In the genomic region with DNA sequence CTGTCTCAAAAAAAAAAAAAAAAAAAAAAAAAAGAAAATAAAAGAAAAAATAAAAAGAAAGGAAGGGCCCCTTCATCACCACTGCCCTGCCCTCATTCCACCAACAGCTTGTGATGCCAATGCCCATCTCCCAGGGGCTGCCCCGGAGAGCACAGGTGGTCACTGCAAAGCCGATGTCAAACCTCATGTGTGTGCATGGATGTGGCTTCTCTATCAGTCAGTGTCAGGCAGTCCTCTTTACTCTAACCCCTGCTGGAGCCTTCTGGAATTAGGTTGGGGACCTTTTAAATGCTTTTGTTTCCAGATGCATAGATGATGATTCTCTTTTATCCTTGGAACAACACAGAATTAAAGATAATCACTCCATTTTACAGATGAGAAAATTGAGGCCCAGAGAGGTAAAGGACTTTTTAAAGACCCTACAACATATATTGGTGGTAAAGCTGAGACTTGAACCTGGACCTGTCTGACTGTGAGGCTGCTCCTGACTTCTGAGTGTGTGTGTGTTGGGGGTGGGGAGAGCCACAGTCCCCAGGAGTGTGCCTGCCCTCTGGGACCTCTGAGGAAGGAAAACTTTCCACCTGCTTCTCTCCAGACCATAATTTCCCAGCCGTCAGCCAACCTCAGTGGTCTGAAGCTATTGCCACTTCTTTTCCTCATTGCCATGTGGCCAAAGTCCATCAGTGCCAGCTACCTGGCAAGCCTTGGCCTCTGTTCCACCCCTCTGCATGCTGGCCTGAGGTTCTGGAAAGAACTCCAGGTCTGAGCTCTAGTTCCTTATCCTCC, we compare ENCODE assay signal across 24 cellular contexts. TPM values are rescaled to one million over a fixed set of nuclear protein-coding genes. Genes with fewer than 3 reads are reported as not detected.
A peak's percentile ranks its signal among the peaks of the same experiment; 100 is the strongest.
DNase-seq lines count a peak whose midpoint lies in the region; ATAC-seq, FAIRE-seq and TF ChIP-seq lines count a peak whose summit lies in the region.
"Had no signal": no experiment of that assay in that cellular context is flagged by ENCODE, and none has a peak within 500 bp of the region (broad histone marks: within the 10 kb centered on the region; RNA-seq: fewer than 3 reads in every experiment).

No MANE protein-coding gene starts in this region.

- ATAC-seq in HepG2 (no peak), HG02885 (IDR thresholded peaks at IDR 0.05; ENCODE audit: poor library complexity, unreplicated experiment) (no peak)
- ATAC-seq: activated CD8-positive, alpha-beta T cell treated with anti-CD3 and anti-CD28 coated beads, Interleukin-2, amount 10 ng/mL, durations not matched to agents 7 days and 5 days had no signal

- no peaks in the 10 kb centered on the region for H4K20me1 ChIP-seq in HepG2 (ENCODE audit: insufficient read depth, low read length)
- H4K20me1 ChIP-seq: BLaER1 had no signal

- TF ChIP-seq EP300 in HepG2 (IDR thresholded peaks at IDR 0.05; ENCODE audit: low read depth in 2 of 2, low read length in 2 of 2) (no peak), HepG2 (CRISPR knock-in tag; IDR thresholded peaks at IDR 0.05; ENCODE audit: borderline replicate concordance) (no peak)

- BruUV-seq in HepG2 (replicated peaks; lab: Mats Ljungman, UMichigan) = no TSS peak

- H3K27me3 Mint-ChIP-seq in activated CD4-positive, alpha-beta memory T cell treated with anti-CD3 and anti-CD28 coated beads, Interleukin-2, amount 10 ng/mL, durations not matched to agents 7 days and 5 days = peaks cover 47% of the 10 kb centered on the region

- H3K27me3 ChIP-seq in liver (ENCODE audit: control insufficient read depth in 4 of 4, insufficient read depth in 4 of 4, low read length in 3 of 4) (no peaks in the 10 kb centered on the region), HepG2 (ENCODE audit: control insufficient read depth in 1 of 2, insufficient read depth in 2 of 2, low read length in 2 of 2) (peaks cover 4 to 34% of the 10 kb centered on the region in 2 experiments), mucosa of rectum (ENCODE audit: control insufficient read depth in 2 of 2, insufficient read depth in 2 of 2, low read length in 2 of 2) (peaks cover 0 to 3% of the 10 kb centered on the region in 2 donors)
- H3K27me3 ChIP-seq: BLaER1 had no signal

- H3K9me3 Mint-ChIP-seq in activated CD4-positive, alpha-beta memory T cell treated with anti-CD3 and anti-CD28 coated beads, Interleukin-2, amount 10 ng/mL, durations not matched to agents 7 days and 5 days = no peaks in the 10 kb centered on the region
- H3K9me3 Mint-ChIP-seq: activated naive CD4-positive, alpha-beta T cell treated with anti-CD3 and anti-CD28 coated beads, Interleukin-2, amount 10 ng/mL, durations not matched to agents 7 days and 5 days; activated T-cell treated with anti-CD3 and anti-CD28 coated beads, Interleukin-2, amount 50 U/mL, for 24 hours; stimulated activated naive CD8-positive, alpha-beta T cell treated with anti-CD3 and anti-CD28 coated beads, Interleukin-15, Interleukin-2, amounts not matched to agents 100 ng/mL and 50 ng/mL, for 24 hours had no signal

- no peak for TF ChIP-seq RAD21 in liver (IDR thresholded peaks at IDR 0.05)
- TF ChIP-seq RAD21 in HepG2 (CRISPR knock-in tag; IDR thresholded peaks at IDR 0.05) = no peak

- no peak for TF ChIP-seq CTCF in liver (IDR thresholded peaks at IDR 0.05; ENCODE audit: low read depth, low read length, missing input control)
- TF ChIP-seq CTCF in HepG2 (CRISPR knock-in tag; IDR thresholded peaks at IDR 0.05) = no peak

- H3K4me1 Mint-ChIP-seq in activated CD4-positive, alpha-beta memory T cell treated with anti-CD3 and anti-CD28 coated beads, Interleukin-2, amount 10 ng/mL, durations not matched to agents 7 days and 5 days = peaks cover 10% of the 10 kb centered on the region

- H3K9ac ChIP-seq in liver (ENCODE audit: low read depth in 1 of 2, low read length in 2 of 2) = no peak overlapping the region
- H3K9ac ChIP-seq in HepG2 (ENCODE audit: insufficient read depth, low read depth, low read length) = no peak overlapping the region
- peak overlapping the region in 1 of 2 donors; percentile 54 for H3K9ac ChIP-seq in mucosa of rectum (ENCODE audit: low read depth in 1 of 2, low read length in 2 of 2)
- H3K9ac ChIP-seq: BLaER1 had no signal

- WGBS in liver = 63% methylated on average over 3 of the region's 3 CpGs
- WGBS in HepG2 (ENCODE audit: low lambda C conversion rate) = 53% methylated on average over 3 of the region's 3 CpGs

- H3K9me3 ChIP-seq in liver (ENCODE audit: control insufficient read depth in 4 of 4, low read length in 3 of 4) (no peaks in the 10 kb centered on the region), HepG2 (ENCODE audit: low read length) (no peaks in the 10 kb centered on the region), mucosa of rectum (ENCODE audit: control insufficient read depth in 2 of 2, low read length in 2 of 2) (no peaks in the 10 kb centered on the region)
- H3K9me3 ChIP-seq: BLaER1, spleen, upper lobe of left lung had no signal

- intact Hi-C loops in HepG2 (cut with micrococcal nuclease; ENCODE audit: unreplicated experiment) = no loop called here

- FAIRE-seq in HepG2 (lab: Jason Lieb, UNC) = no peak
- FAIRE-seq: RCC 7860 had no signal

- no peaks in the 10 kb centered on the region for H3K79me2 ChIP-seq in HepG2 (ENCODE audit: insufficient read depth, low read length)

- in situ Hi-C loops in HepG2 (cut with HindIII; ENCODE audit: extremely low pct_ligation_motif_present, low pct_unique_long_range_greater_than_20kb) = no loop called here

- H3K27ac ChIP-seq in liver (ENCODE audit: low read depth in 1 of 2, low read length in 2 of 2) = no peak overlapping the region
- no peak overlapping the region for H3K27ac ChIP-seq in HepG2 (ENCODE audit: extremely low read length, insufficient read depth, low read length)
- H3K27ac ChIP-seq in mucosa of rectum (ENCODE audit: low read depth in 2 of 2, low read length in 2 of 2) = peak overlapping the region; percentile 91 to 93
- H3K27ac ChIP-seq: BLaER1, spleen, upper lobe of left lung had no signal

- H3K27ac Mint-ChIP-seq in activated CD4-positive, alpha-beta memory T cell treated with anti-CD3 and anti-CD28 coated beads, Interleukin-2, amount 10 ng/mL, durations not matched to agents 7 days and 5 days = no peak overlapping the region
- H3K27ac Mint-ChIP-seq: activated CD8-positive, alpha-beta T cell treated with anti-CD3 and anti-CD28 coated beads, Interleukin-2, amount 10 ng/mL, durations not matched to agents 7 days and 5 days; activated naive CD4-positive, alpha-beta T cell treated with anti-CD3 and anti-CD28 coated beads, Interleukin-2, amount 10 ng/mL, durations not matched to agents 7 days and 5 days; activated T-cell treated with anti-CD3 and anti-CD28 coated beads, Interleukin-2, amount 50 U/mL, for 24 hours had no signal

- H3K36me3 ChIP-seq in liver (ENCODE audit: control insufficient read depth in 4 of 4, insufficient read depth in 3 of 4, low read depth in 1 of 4, low read length in 3 of 4) (no peaks in the 10 kb centered on the region), HepG2 (replicated peaks in 1 of 2; ENCODE audit: control insufficient read depth in 1 of 2, insufficient read depth in 2 of 2, low read length in 2 of 2) (no peaks in the 10 kb centered on the region), mucosa of rectum (ENCODE audit: control insufficient read depth in 2 of 2, insufficient read depth in 2 of 2, low read length in 2 of 2) (no peaks in the 10 kb centered on the region)
- H3K36me3 ChIP-seq: BLaER1, spleen, upper lobe of left lung had no signal

- H3K36me3 Mint-ChIP-seq in activated CD4-positive, alpha-beta memory T cell treated with anti-CD3 and anti-CD28 coated beads, Interleukin-2, amount 10 ng/mL, durations not matched to agents 7 days and 5 days (ENCODE audit: low read depth) = no peaks in the 10 kb centered on the region
- H3K36me3 Mint-ChIP-seq: activated naive CD4-positive, alpha-beta T cell treated with anti-CD3 and anti-CD28 coated beads, Interleukin-2, amount 10 ng/mL, durations not matched to agents 7 days and 5 days had no signal

- H2AFZ ChIP-seq in HepG2 (ENCODE audit: low read length) = no peak overlapping the region

- CTCF ChIA-PET in HepG2 (lab: Yijun Ruan, JAX; ENCODE audit: low intra/inter-chr PET ratio, low total read pairs) = no interaction called here
- CTCF ChIA-PET in activated CD4-positive, alpha-beta memory T cell treated with anti-CD3 and anti-CD28 coated beads, Interleukin-2, amount 10 ng/mL, durations not matched to agents 7 days and 5 days (lab: Charles Lee) = interaction anchor here (1.1 kb wide), 1 partner anchor 12 kb away, joined by 4 read pairs; no protein-coding TSS in a partner anchor

- no peak overlapping the region for H3K4me3 Mint-ChIP-seq in activated CD4-positive, alpha-beta memory T cell treated with anti-CD3 and anti-CD28 coated beads, Interleukin-2, amount 10 ng/mL, durations not matched to agents 7 days and 5 days
- H3K4me3 Mint-ChIP-seq: activated CD8-positive, alpha-beta T cell treated with anti-CD3 and anti-CD28 coated beads, Interleukin-2, amount 10 ng/mL, durations not matched to agents 7 days and 5 days; activated naive CD4-positive, alpha-beta T cell treated with anti-CD3 and anti-CD28 coated beads, Interleukin-2, amount 10 ng/mL, durations not matched to agents 7 days and 5 days; activated T-cell treated with anti-CD3 and anti-CD28 coated beads, Interleukin-2, amount 50 U/mL, for 24 hours; stimulated activated naive CD8-positive, alpha-beta T cell treated with anti-CD3 and anti-CD28 coated beads, Interleukin-15, Interleukin-2, amounts not matched to agents 100 ng/mL and 50 ng/mL, for 24 hours had no signal

- H3K4me3 ChIP-seq in liver (ENCODE audit: low read depth in 1 of 3, low read length in 3 of 3) (no peak overlapping the region), HepG2 (replicated peaks in 1 of 3; ENCODE audit: insufficient read depth in 1 of 3, low read depth in 2 of 3, low read length in 3 of 3) (no peak overlapping the region), mucosa of rectum (ENCODE audit: low read length in 2 of 2) (peak overlapping the region; percentile 22 to 46)
- H3K4me3 ChIP-seq: BLaER1, spleen, upper lobe of left lung had no signal

- peaks cover 4 to 16% (median 11%) of the 10 kb centered on the region in 4 donors for H3K4me1 ChIP-seq in liver (ENCODE audit: control insufficient read depth in 4 of 4, insufficient read depth in 4 of 4, low read length in 3 of 4)
- H3K4me1 ChIP-seq in HepG2 (ENCODE audit: insufficient read depth, low read length) = 0 out of 2 replicates have a peak, but pooled peaks cover 7% of the 10 kb centered on the region
- peaks cover 23 to 52% of the 10 kb centered on the region in 2 donors for H3K4me1 ChIP-seq in mucosa of rectum (ENCODE audit: control insufficient read depth in 2 of 2, insufficient read depth in 2 of 2, low read length in 2 of 2)

- POLR2A ChIA-PET in HepG2 (lab: Yijun Ruan, JAX) = no interaction called here
- POLR2A ChIA-PET in activated CD4-positive, alpha-beta memory T cell treated with anti-CD3 and anti-CD28 coated beads, Interleukin-2, amount 10 ng/mL, durations not matched to agents 7 days and 5 days (lab: Charles Lee) = no interaction called here

- DNase-seq in HepG2 (ENCODE audit: low spot score) = no peak
- DNase-seq in cerebellar cortex (ENCODE audit: low spot score) = peak; percentile 84
- DNase-seq in activated CD4-positive, alpha-beta memory T cell treated with anti-CD3 and anti-CD28 coated beads, Interleukin-2, amount 10 ng/mL, durations not matched to agents 7 days and 5 days = no peak
- DNase-seq in effector CD4-positive, alpha-beta T cell = no peak
- no peak for DNase-seq in NCI-H146 treated with DMSO at 0.1 percent for 48 hours (lab: John Stamatoyannopoulos, UW; ENCODE audit: unreplicated experiment)
- DNase-seq: activated CD4-positive, CD25-positive, alpha-beta regulatory T cell; activated CD8-positive, alpha-beta T cell treated with anti-CD3 and anti-CD28 coated beads, Interleukin-2, amount 10 ng/mL, durations not matched to agents 7 days and 5 days; activated naive CD4-positive, alpha-beta T cell treated with anti-CD3 and anti-CD28 coated beads, Interleukin-2, amount 10 ng/mL, durations not matched to agents 7 days and 5 days; activated T-cell treated with anti-CD3 and anti-CD28 coated beads, Interleukin-2, amount 50 U/mL, for 24 hours; cerebellar nuclear complex; IMR-90; NCI-H187; NCI-H345; spleen; stimulated activated CD4-positive, alpha-beta T cell treated with anti-CD3 and anti-CD28 coated beads, Interleukin-4, amount 100 ng/mL, for 24 hours; upper lobe of left lung had no signal

- no peak for TF ChIP-seq POLR2A in HepG2 (IDR thresholded peaks at IDR 0.05; ENCODE audit: insufficient read depth in 1 of 2, low read depth in 2 of 2, low read length in 2 of 2)

- no peak overlapping the region for H3K4me2 ChIP-seq in HepG2 (ENCODE audit: low read depth, low read length)
- H3K4me2 ChIP-seq: BLaER1 had no signal

RNA-seq across cellular contexts. Expression of a gene that starts 3.0 kb away (rescaled TPM):
- total RNA-seq in liver (1 to 10 TPM in 1 of 2 donors, under 1 TPM in 1; 0.92 to 1.4 TPM), HepG2 (2016; rRNA removed; fragmentation: Illumina TruSeq; extraction: Trizol) (0.76 and 2.5 TPM in 2 replicates)
- polyA plus RNA-seq in liver (10 to 100 TPM in 1 of 2 donors, 1 to 10 TPM in 1; 3.8 to 10.9 TPM), HepG2 (2011; rRNA removed) (2.9 and 4.0 TPM in 2 replicates)
- total RNA-seq in HepG2 (2016; cell fraction: cytosol; rRNA removed; fragmentation: Illumina TruSeq; extraction: Trizol; ENCODE audit: low read depth) = 6.9 and 7.0 TPM in 2 replicates
- 0.83 and 1.3 TPM in 2 replicates for total RNA-seq in HepG2 (2016; cell fraction: insoluble cytoplasmic fraction; rRNA removed; fragmentation: Illumina TruSeq; extraction: Trizol)
- 5.0 and 5.4 TPM in 2 replicates for total RNA-seq in HepG2 (2016; cell fraction: membrane; rRNA removed; fragmentation: Illumina TruSeq; extraction: Trizol)
- 1.2 and 1.7 TPM in 2 replicates for total RNA-seq in HepG2 (2016; cell fraction: nucleus; rRNA removed; fragmentation: Illumina TruSeq; extraction: Trizol)
- polyA plus RNA-seq in HepG2 (2011; cell fraction: cytosol; rRNA removed) = 4.2 and 5.4 TPM in 2 replicates
- 2.7 and 3.1 TPM in 2 replicates for polyA plus RNA-seq in HepG2 (2011; cell fraction: nucleus; rRNA removed)
- 0.43 and 2.3 TPM in 2 replicates for polyA plus RNA-seq in HepG2 (2012)
- 9.6 and 9.8 TPM in 2 replicates for polyA plus RNA-seq in HepG2 (2016; cell fraction: cytosol; fragmentation: Illumina TruSeq; extraction: Trizol; ENCODE audit: low read depth)
- 1.0 and 1.1 TPM in 2 replicates for polyA plus RNA-seq in HepG2 (2016; cell fraction: insoluble cytoplasmic fraction; fragmentation: Illumina TruSeq; extraction: Trizol; ENCODE audit: low read depth)
- polyA plus RNA-seq in HepG2 (2016; cell fraction: membrane; fragmentation: Illumina TruSeq; extraction: Trizol; ENCODE audit: low read depth) = 6.2 and 6.8 TPM in 2 replicates
- polyA plus RNA-seq in HepG2 (2016; cell fraction: nucleus; fragmentation: Illumina TruSeq; extraction: Trizol; ENCODE audit: insufficient read depth, low read depth) = 1.3 and 2.6 TPM in 2 replicates
- polyA minus RNA-seq in HepG2 (2011; rRNA and poly(A)+ RNA removed; ENCODE audit: low replicate concordance) = 6.4 and 19.0 TPM in 2 replicates
- 1.8 TPM in 1 of 2 replicates, not detected in the other for polyA minus RNA-seq in HepG2 (2011; cell fraction: cytosol; rRNA and poly(A)+ RNA removed)
- polyA minus RNA-seq in HepG2 (2011; cell fraction: nucleus; rRNA and poly(A)+ RNA removed) = 0.75 TPM in 1 of 2 replicates, not detected in the other
- total RNA-seq in activated CD4-positive, alpha-beta memory T cell treated with anti-CD3 and anti-CD28 coated beads, Interleukin-2, amount 10 ng/mL, durations not matched to agents 7 days and 5 days = not detected
- total RNA-seq: activated CD8-positive, alpha-beta T cell treated with anti-CD3 and anti-CD28 coated beads, Interleukin-2, amount 10 ng/mL, durations not matched to agents 7 days and 5 days; mononuclear cell had no signal

RNA-seq across cellular contexts. Expression of a gene that starts 17.9 kb away (rescaled TPM):
- total RNA-seq in liver (not detected), HepG2 (2016; rRNA removed; fragmentation: Illumina TruSeq; extraction: Trizol) (not detected in 2 replicates)
- polyA plus RNA-seq in liver (not detected), HepG2 (2011; rRNA removed) (not detected in 2 replicates)
- total RNA-seq in HepG2 (2016; cell fraction: cytosol; rRNA removed; fragmentation: Illumina TruSeq; extraction: Trizol; ENCODE audit: low read depth) = not detected in 2 replicates
- total RNA-seq in HepG2 (2016; cell fraction: insoluble cytoplasmic fraction; rRNA removed; fragmentation: Illumina TruSeq; extraction: Trizol) = not detected in 2 replicates
- total RNA-seq in HepG2 (2016; cell fraction: membrane; rRNA removed; fragmentation: Illumina TruSeq; extraction: Trizol) = not detected in 2 replicates
- total RNA-seq in HepG2 (2016; cell fraction: nucleus; rRNA removed; fragmentation: Illumina TruSeq; extraction: Trizol) = not detected in 2 replicates
- polyA plus RNA-seq in HepG2 (2011; cell fraction: cytosol; rRNA removed) = not detected in 2 replicates
- polyA plus RNA-seq in HepG2 (2011; cell fraction: nucleus; rRNA removed) = 0.38 TPM in 1 of 2 replicates, not detected in the other
- polyA plus RNA-seq in HepG2 (2012) = not detected in 2 replicates
- polyA plus RNA-seq in HepG2 (2016; cell fraction: cytosol; fragmentation: Illumina TruSeq; extraction: Trizol; ENCODE audit: low read depth) = not detected in 2 replicates
- not detected in 2 replicates for polyA plus RNA-seq in HepG2 (2016; cell fraction: insoluble cytoplasmic fraction; fragmentation: Illumina TruSeq; extraction: Trizol; ENCODE audit: low read depth)
- polyA plus RNA-seq in HepG2 (2016; cell fraction: membrane; fragmentation: Illumina TruSeq; extraction: Trizol; ENCODE audit: low read depth) = not detected in 2 replicates
- polyA plus RNA-seq in HepG2 (2016; cell fraction: nucleus; fragmentation: Illumina TruSeq; extraction: Trizol; ENCODE audit: insufficient read depth, low read depth) = not detected in 2 replicates
- 0.35 TPM in 1 of 2 replicates, not detected in the other for polyA minus RNA-seq in HepG2 (2011; rRNA and poly(A)+ RNA removed; ENCODE audit: low replicate concordance)
- not detected in 2 replicates for polyA minus RNA-seq in HepG2 (2011; cell fraction: cytosol; rRNA and poly(A)+ RNA removed)
- not detected in 2 replicates for polyA minus RNA-seq in HepG2 (2011; cell fraction: nucleus; rRNA and poly(A)+ RNA removed)
- under 1 TPM; 0.38 to 0.60 TPM for total RNA-seq in activated CD4-positive, alpha-beta memory T cell treated with anti-CD3 and anti-CD28 coated beads, Interleukin-2, amount 10 ng/mL, durations not matched to agents 7 days and 5 days
- total RNA-seq: activated CD8-positive, alpha-beta T cell treated with anti-CD3 and anti-CD28 coated beads, Interleukin-2, amount 10 ng/mL, durations not matched to agents 7 days and 5 days; IMR-90; mononuclear cell; upper lobe of left lung had no signal
- polyA plus RNA-seq: fibroblast of lung had no signal

RNA-seq across cellular contexts. Expression of a gene that starts 33.5 kb away (rescaled TPM):
- 10 to 100 TPM in 1 of 2 donors, 1 to 10 TPM in 1; 2.5 to 10.5 TPM for total RNA-seq in liver
- polyA plus RNA-seq in liver = 1 to 10 TPM in 1 of 2 donors, under 1 TPM in 1; 0.43 to 1.5 TPM
- total RNA-seq in HepG2 (2016; rRNA removed; fragmentation: Illumina TruSeq; extraction: Trizol) = 1.6 and 3.1 TPM in 2 replicates
- 2.6 and 2.8 TPM in 2 replicates for total RNA-seq in HepG2 (2016; cell fraction: cytosol; rRNA removed; fragmentation: Illumina TruSeq; extraction: Trizol; ENCODE audit: low read depth)
- total RNA-seq in HepG2 (2016; cell fraction: insoluble cytoplasmic fraction; rRNA removed; fragmentation: Illumina TruSeq; extraction: Trizol) = 1.6 and 2.6 TPM in 2 replicates
- 5.4 and 6.4 TPM in 2 replicates for total RNA-seq in HepG2 (2016; cell fraction: membrane; rRNA removed; fragmentation: Illumina TruSeq; extraction: Trizol)
- total RNA-seq in HepG2 (2016; cell fraction: nucleus; rRNA removed; fragmentation: Illumina TruSeq; extraction: Trizol) = 1.3 and 2.2 TPM in 2 replicates
- 1.0 and 1.4 TPM in 2 replicates for polyA plus RNA-seq in HepG2 (2011; rRNA removed)
- polyA plus RNA-seq in HepG2 (2011; cell fraction: cytosol; rRNA removed) = 0.60 and 1.0 TPM in 2 replicates
- polyA plus RNA-seq in HepG2 (2011; cell fraction: nucleus; rRNA removed) = 1.8 and 2.0 TPM in 2 replicates
- 0.46 and 0.56 TPM in 2 replicates for polyA plus RNA-seq in HepG2 (2012)
- 4.2 and 5.7 TPM in 2 replicates for polyA plus RNA-seq in HepG2 (2016; cell fraction: cytosol; fragmentation: Illumina TruSeq; extraction: Trizol; ENCODE audit: low read depth)
- 1.4 and 1.8 TPM in 2 replicates for polyA plus RNA-seq in HepG2 (2016; cell fraction: insoluble cytoplasmic fraction; fragmentation: Illumina TruSeq; extraction: Trizol; ENCODE audit: low read depth)
- 5.2 and 5.9 TPM in 2 replicates for polyA plus RNA-seq in HepG2 (2016; cell fraction: membrane; fragmentation: Illumina TruSeq; extraction: Trizol; ENCODE audit: low read depth)
- 2.1 and 4.0 TPM in 2 replicates for polyA plus RNA-seq in HepG2 (2016; cell fraction: nucleus; fragmentation: Illumina TruSeq; extraction: Trizol; ENCODE audit: insufficient read depth, low read depth)
- polyA minus RNA-seq in HepG2 (2011; rRNA and poly(A)+ RNA removed; ENCODE audit: low replicate concordance) = 0.78 TPM in 1 of 2 replicates, not detected in the other
- 0.88 TPM in 1 of 2 replicates, not detected in the other for polyA minus RNA-seq in HepG2 (2011; cell fraction: cytosol; rRNA and poly(A)+ RNA removed)
- polyA minus RNA-seq in HepG2 (2011; cell fraction: nucleus; rRNA and poly(A)+ RNA removed) = 0.62 TPM in 1 of 2 replicates, not detected in the other
- total RNA-seq in activated CD4-positive, alpha-beta memory T cell treated with anti-CD3 and anti-CD28 coated beads, Interleukin-2, amount 10 ng/mL, durations not matched to agents 7 days and 5 days = not detected
- total RNA-seq: activated CD8-positive, alpha-beta T cell treated with anti-CD3 and anti-CD28 coated beads, Interleukin-2, amount 10 ng/mL, durations not matched to agents 7 days and 5 days; spleen had no signal

Comparison
In these comparisons a context has a peak if more than half of its experiments do, and no peak if none do; other contexts are left out.
1. H3K27ac ChIP-seq: peak in mucosa of rectum (2 of 2); none in liver (0 of 2) and HepG2 (single experiment).
2. H3K4me3 ChIP-seq: peak in mucosa of rectum (2 of 2); none in liver (0 of 3) and HepG2 (0 of 3).